Comparison of ENCODE assay signal across 1 cellular context in the genomic region with DNA sequence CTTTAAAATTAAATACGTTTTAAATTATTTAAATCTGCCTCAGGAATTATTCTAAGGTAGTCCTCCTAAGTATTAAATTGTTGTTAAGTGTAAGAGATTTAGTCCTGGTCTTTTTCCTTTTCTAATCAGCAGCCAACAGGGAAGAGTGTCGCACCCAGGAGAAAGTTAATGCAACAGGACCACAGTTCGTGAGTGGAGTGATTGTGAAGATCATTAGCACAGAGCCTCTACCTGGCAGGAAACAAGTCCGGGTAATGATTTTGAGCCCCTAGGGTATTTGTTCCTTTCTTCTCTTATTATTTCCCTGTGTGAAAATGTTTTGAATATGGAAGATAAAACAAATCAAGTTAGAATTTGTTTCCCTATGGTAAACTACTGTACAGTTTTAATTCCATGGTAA.
TF ChIP-seq lines count a peak whose summit lies in the region.

No MANE protein-coding gene starts in this region.

TF ChIP-seq in WTC11, 78 proteins besides CTCF, POLR2A, EP300 and RAD21 (continued from another document):
- no peak for TF ChIP-seq AR (CRISPR knock-in tag; IDR thresholded peaks at IDR 0.05)
- TF ChIP-seq, protein P1, sequence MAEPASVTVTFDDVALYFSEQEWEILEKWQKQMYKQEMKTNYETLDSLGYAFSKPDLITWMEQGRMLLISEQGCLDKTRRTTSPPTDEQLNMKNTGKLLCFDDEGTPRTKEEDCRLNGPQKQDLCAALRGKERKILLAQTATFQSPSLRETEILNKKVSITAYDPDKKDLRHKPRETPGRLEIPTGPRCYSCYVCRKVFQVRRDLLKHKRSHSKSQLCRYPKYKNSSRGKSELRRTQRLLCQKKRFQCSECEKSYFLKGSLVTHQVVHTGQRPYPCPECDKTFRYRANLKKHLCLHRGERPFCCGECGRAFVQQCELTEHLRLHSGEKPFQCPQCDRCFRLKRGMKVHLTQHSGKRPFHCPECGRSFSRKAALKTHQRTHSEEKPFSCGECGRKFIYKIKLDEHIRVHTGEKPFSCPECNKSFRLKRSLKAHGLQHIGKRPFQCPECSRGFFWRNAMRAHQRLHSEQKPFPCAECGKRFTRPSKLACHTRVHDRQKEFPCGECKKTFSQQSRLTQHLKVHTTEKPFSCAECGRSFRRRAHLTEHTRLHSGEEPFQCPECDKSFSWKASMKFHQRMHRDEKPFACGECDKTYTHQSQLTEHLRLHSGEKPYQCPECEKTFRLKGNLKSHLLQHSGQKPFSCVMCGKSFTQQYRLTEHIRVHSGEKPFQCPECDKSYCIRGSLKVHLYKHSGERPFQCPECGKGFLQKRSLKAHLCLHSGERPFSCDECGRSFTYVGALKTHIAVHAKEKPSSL (CRISPR knock-in tag; conservative IDR thresholded peaks at IDR 0.05) = no peak
- TF ChIP-seq RORB (CRISPR knock-in tag; IDR thresholded peaks at IDR 0.05) = no peak
- no peak for TF ChIP-seq ZMAT4 (CRISPR knock-in tag; IDR thresholded peaks at IDR 0.05)
